In genomic region chr17:39576187-39576586, GRCh38 we compare ENCODE assay signal across 1 cellular context.
TF ChIP-seq lines count a peak whose summit lies in the region.

No MANE protein-coding gene starts in this region.

TF ChIP-seq in H1, 55 proteins besides CTCF, POLR2A, EP300 and RAD21 (continued from another document):
- TF ChIP-seq RNF2 (IDR thresholded peaks at IDR 0.05; ENCODE audit: borderline replicate concordance, low read depth, low read length, missing control alignments, poor library complexity, severe bottlenecking) (no peak), JUND (IDR thresholded peaks at IDR 0.05; ENCODE audit: low read length) (no peak), CREB1 (IDR thresholded peaks at IDR 0.05) (0 out of 2 replicates have a peak, but pooled peaks have one; percentile 42), SUZ12 (IDR thresholded peaks at IDR 0.05; ENCODE audit: low read length) (no peak)
